In genomic region chr1:212557739-212558664, GRCh38 we compare ENCODE assay signal across 8 cellular contexts. TPM values are rescaled to one million over a fixed set of nuclear protein-coding genes. Genes with fewer than 3 reads are reported as not detected.
DNase-seq lines count a peak whose midpoint lies in the region; ATAC-seq and TF ChIP-seq lines count a peak whose summit lies in the region.

No MANE protein-coding gene starts in this region.

- peaks cover 6 to 11% of the 10 kb centered on the region in 2 donors for H3K4me1 Mint-ChIP-seq in natural killer cell

- no peaks in the 10 kb centered on the region for H3K36me3 ChIP-seq in ACC112 (ENCODE audit: insufficient read depth, low read length)

- no peaks in the 10 kb centered on the region for H3K27me3 ChIP-seq in ACC112 (ENCODE audit: insufficient read depth, low read length)

- H3K27ac Mint-ChIP-seq in natural killer cell: peak overlapping the region; percentile 90 to 96

- ATAC-seq in GM18868 (IDR thresholded peaks at IDR 0.05; ENCODE audit: unreplicated experiment) (peak; percentile 27), HG03108 (IDR thresholded peaks at IDR 0.05; ENCODE audit: unreplicated experiment) (peak; percentile 29), natural killer cell (peak in 2 of 3 donors; percentile 34 to 45)

- peaks cover 0 to 8% of the 10 kb centered on the region in 2 donors for H3K27me3 Mint-ChIP-seq in natural killer cell (ENCODE audit: low read depth in 2 of 2)

- peak overlapping the region; percentile 77 for H3K27ac ChIP-seq in ACC112 (ENCODE audit: low read depth, low read length)
- H3K27ac ChIP-seq in VCaP: peak overlapping the region; percentile 70; the same call in 1 of the 2 replicates

- H3K36me3 Mint-ChIP-seq in natural killer cell: no peaks in the 10 kb centered on the region

- no peaks in the 10 kb centered on the region for H3K79me2 ChIP-seq in ACC112 (ENCODE audit: control insufficient read depth, insufficient read depth, low read length, unreplicated experiment)

- peaks cover 20% of the 10 kb centered on the region for H3K4me1 ChIP-seq in ACC112 (ENCODE audit: control insufficient read depth, insufficient read depth, low read length, unreplicated experiment)

- H2AFZ ChIP-seq in ACC112 (ENCODE audit: low read length, unreplicated experiment): peak overlapping the region; percentile 37

- DNase-seq in fibroblast of peridontal ligament (ENCODE audit: extremely low read depth): peak; percentile 31
- no peak for DNase-seq in natural killer cell
- no peak for DNase-seq in NCI-H187 treated with DMSO at 0.1 percent for 48 hours (lab: John Stamatoyannopoulos, UW)
- DNase-seq in NCI-H524 (lab: John Stamatoyannopoulos, UW): no peak

- intact Hi-C loops in natural killer cell (cut with micrococcal nuclease): loop anchor here (2.0 kb wide), 1 partner anchor 39 kb away; no protein-coding TSS in a partner anchor

- H3K4me3 ChIP-seq in ACC112 (ENCODE audit: low read depth, low read length): peak overlapping the region; percentile 87

- no peaks in the 10 kb centered on the region for H3K9me3 Mint-ChIP-seq in natural killer cell

- peak overlapping the region; percentile 91 for H3K4me3 Mint-ChIP-seq in natural killer cell

- TF ChIP-seq CTCF in VCaP (conservative IDR thresholded peaks at IDR 0.05) (no peak), natural killer cell (IDR thresholded peaks at IDR 0.05) (no peak)

RNA-seq across cellular contexts. Expression of gene ATF3, which starts 50.6 kb away (rescaled TPM):
- 100 to 1,000 TPM in 1 of 3 donors, 10 to 100 TPM in 2; 62.2 to 135 (median 78.5) TPM for total RNA-seq in natural killer cell
